In genomic region chr17:36283256-36283655, GRCh38 we compare ENCODE assay signal across 4 cellular contexts. TPM values are rescaled to one million over a fixed set of nuclear protein-coding genes. Genes with fewer than 3 reads are reported as not detected.
"Had no signal": no experiment of that assay in that cellular context is flagged by ENCODE, and none has a peak within 500 bp of the region (broad histone marks: within the 10 kb centered on the region; RNA-seq: fewer than 3 reads in every experiment).

No MANE protein-coding gene starts in this region.

RNA-seq across cellular contexts. Expression of gene TBC1D3I, which starts 18.9 kb away (rescaled TPM):
- total RNA-seq: NCI-H460, SK-MEL-5 had no signal
- polyA plus RNA-seq: SK-N-SH had no signal

RNA-seq across cellular contexts. Expression of gene TBC1D3G, which starts 40.4 kb away (rescaled TPM):
- total RNA-seq: HT-29, NCI-H460, SK-MEL-5 had no signal
- polyA plus RNA-seq: SK-N-SH had no signal
